Comparison of ENCODE assay signal across 1 cellular context in genomic region chr12:49304161-49304560, GRCh38.
TF ChIP-seq lines count a peak whose summit lies in the region.

No MANE protein-coding gene starts in this region.

TF ChIP-seq in HepG2, 621 proteins besides CTCF, POLR2A, EP300 and RAD21:
- no peak for TF ChIP-seq ZNF362 (CRISPR knock-in tag; IDR thresholded peaks at IDR 0.05; ENCODE audit: borderline replicate concordance)
- TF ChIP-seq ZNF703 (CRISPR knock-in tag; IDR thresholded peaks at IDR 0.05; ENCODE audit: borderline replicate concordance), result no peak
- no peak for TF ChIP-seq ZNF138 (CRISPR knock-in tag; IDR thresholded peaks at IDR 0.05; ENCODE audit: low read depth)
- TF ChIP-seq RFX3 (CRISPR knock-in tag; IDR thresholded peaks at IDR 0.05), result no peak
- no peak for TF ChIP-seq ZSCAN25 (CRISPR knock-in tag; IDR thresholded peaks at IDR 0.05)
- TF ChIP-seq ZNF691 (CRISPR knock-in tag; IDR thresholded peaks at IDR 0.05; ENCODE audit: borderline replicate concordance, low read depth), result no peak
- TF ChIP-seq FOXP4 (CRISPR knock-in tag; IDR thresholded peaks at IDR 0.05), result no peak
- TF ChIP-seq ETS1 (CRISPR knock-in tag; IDR thresholded peaks at IDR 0.05), result no peak
- no peak for TF ChIP-seq EEA1 (CRISPR knock-in tag; IDR thresholded peaks at IDR 0.05; ENCODE audit: borderline replicate concordance)
- TF ChIP-seq ZFX (CRISPR knock-in tag; IDR thresholded peaks at IDR 0.05; ENCODE audit: low read depth), result no peak
- TF ChIP-seq ZFP62 (CRISPR knock-in tag; IDR thresholded peaks at IDR 0.05), result no peak
- TF ChIP-seq ZFP41 (CRISPR knock-in tag; IDR thresholded peaks at IDR 0.05; ENCODE audit: borderline replicate concordance), result no peak
- TF ChIP-seq MATR3 (CRISPR knock-in tag; IDR thresholded peaks at IDR 0.05), result no peak
- no peak for TF ChIP-seq ZNF275 (CRISPR knock-in tag; IDR thresholded peaks at IDR 0.05; ENCODE audit: borderline replicate concordance)
